In genomic region chr16:89700649-89701424, GRCh38 we compare ENCODE assay signal across 1 cellular context.
TF ChIP-seq lines count a peak whose summit lies in the region.

No MANE protein-coding gene starts in this region.

TF ChIP-seq in HEK293, 187 proteins besides CTCF, POLR2A, EP300 and RAD21 (continued from another document):
- TF ChIP-seq HIC1 (tag by site-specific recombination; IDR thresholded peaks at IDR 0.05): peak; percentile 47; the same call in 1 of the 2 replicates
- 0 out of 2 replicates have a peak, but pooled peaks have one; percentile 32 for TF ChIP-seq ZBTB1 (tag by site-specific recombination; IDR thresholded peaks at IDR 0.05)
- TF ChIP-seq ZNF280C (tag by site-specific recombination; IDR thresholded peaks at IDR 0.05): 0 out of 2 replicates have a peak, but pooled peaks have one; percentile 43
- 0 out of 2 replicates have a peak, but pooled peaks have one; percentile 31 for TF ChIP-seq ZBTB44 (tag by site-specific recombination; IDR thresholded peaks at IDR 0.05)
- peak; percentile 28; the same call in 1 of the 2 replicates for TF ChIP-seq ZIC2 (tag by site-specific recombination; IDR thresholded peaks at IDR 0.05)
- peak; percentile 4; the same call in 1 of the 2 replicates for TF ChIP-seq ZNF335 (tag by site-specific recombination; conservative IDR thresholded peaks at IDR 0.05)
- TF ChIP-seq KLF1 (tag by site-specific recombination; IDR thresholded peaks at IDR 0.05): peak; percentile 40; the same call in 1 of the 2 replicates
- TF ChIP-seq ZNF596 (tag by site-specific recombination; IDR thresholded peaks at IDR 0.05): 0 out of 2 replicates have a peak, but pooled peaks have one; percentile 22
- no peak for TF ChIP-seq PRDM1 (tag by site-specific recombination; IDR thresholded peaks at IDR 0.05)
- TF ChIP-seq BCL11A (tag by site-specific recombination; IDR thresholded peaks at IDR 0.05; ENCODE audit: low read depth): 0 out of 2 replicates have a peak, but pooled peaks have one; percentile 2
- peak; percentile 75 for TF ChIP-seq PATZ1 (tag by site-specific recombination; IDR thresholded peaks at IDR 0.05)
- peak; percentile 45; the same call in 1 of the 2 replicates for TF ChIP-seq ZBTB20 (tag by site-specific recombination; IDR thresholded peaks at IDR 0.05)
- peak; percentile 16; the same call in 1 of the 2 replicates for TF ChIP-seq ZFP69B (tag by site-specific recombination; IDR thresholded peaks at IDR 0.05)
- peak; percentile 63; the same call in 1 of the 2 replicates for TF ChIP-seq ZNF600 (tag by site-specific recombination; IDR thresholded peaks at IDR 0.05)
- TF ChIP-seq GLI2 (tag by site-specific recombination; IDR thresholded peaks at IDR 0.05; ENCODE audit: borderline replicate concordance, low read depth): no peak
- no peak for TF ChIP-seq ZNF138 (tag by site-specific recombination; IDR thresholded peaks at IDR 0.05; ENCODE audit: borderline replicate concordance)
TF ChIP-seq in HEK293: peak in this region for 23.
